In genomic region chr9:123360161-123361085, GRCh38 we compare ENCODE assay signal across 8 cellular contexts. TPM values are rescaled to one million over a fixed set of nuclear protein-coding genes. Genes with fewer than 3 reads are reported as not detected.
DNase-seq lines count a peak whose midpoint lies in the region; ATAC-seq lines count a peak whose summit lies in the region.

No MANE protein-coding gene starts in this region.

- no peak overlapping the region for H3K23ac ChIP-seq in mesendoderm (ENCODE audit: low read length)

- H3K18ac ChIP-seq in mesendoderm (ENCODE audit: low read length) = no peak overlapping the region

- no peak overlapping the region for H3K9ac ChIP-seq in mesendoderm (ENCODE audit: low read length)

- WGBS in mesendoderm (ENCODE audit: extremely low coverage, insufficient coverage, low lambda C conversion rate) = no CpG with 5 or more reads among the region's 22 CpGs

- H3K79me2 ChIP-seq in mesendoderm (ENCODE audit: control insufficient read depth, insufficient read depth, low read length) = no peaks in the 10 kb centered on the region

- no peaks in the 10 kb centered on the region for H3K36me3 ChIP-seq in mesendoderm (ENCODE audit: control insufficient read depth, insufficient read depth, low read length)

- no peak overlapping the region for H3K4me3 ChIP-seq in mesendoderm (ENCODE audit: low read length)

- no peak overlapping the region for H2AK5ac ChIP-seq in mesendoderm (ENCODE audit: low read length)

- no peaks in the 10 kb centered on the region for H3K27me3 ChIP-seq in mesendoderm (ENCODE audit: insufficient read depth, low read length, poor library complexity)

- no peak overlapping the region for H2BK15ac ChIP-seq in mesendoderm (replicated peaks; ENCODE audit: low read depth)

- no peak for ATAC-seq in HG03457 (IDR thresholded peaks at IDR 0.05; ENCODE audit: unreplicated experiment)

- H3K56ac ChIP-seq in mesendoderm (ENCODE audit: low read length) = peak overlapping the region; percentile 78

- H3K4ac ChIP-seq in mesendoderm (ENCODE audit: low read depth, low read length) = no peak overlapping the region

- DNase-seq in Daoy (ENCODE audit: low read depth) = peak; percentile 82
- DNase-seq in KBM-7 = peak; percentile 86
- DNase-seq in activated T-cell treated with anti-CD3 and anti-CD28 coated beads, Interleukin-2, amount 50 U/mL, for 1 hour = peak; percentile 32
- DNase-seq in mesendoderm = peak; percentile 98
- DNase-seq in SKM-1 treated with dmso at 0.1 percent for 144 hours (lab: John Stamatoyannopoulos, UW; ENCODE audit: unreplicated experiment) = no peak
- DNase-seq in GM03348 (ENCODE audit: low spot score) = no peak
- no peak for DNase-seq in NCI-H2081 treated with DMSO at 0.1 percent for 48 hours (lab: John Stamatoyannopoulos, UW)

- in situ Hi-C loops in KBM-7 (cut with MboI; ENCODE audit: low pct_unique_long_range_greater_than_20kb, low sequenced_read_pairs) = no loop called here

- H3K4me2 ChIP-seq in mesendoderm (ENCODE audit: low read length) = no peak overlapping the region

- no peak overlapping the region for H4K5ac ChIP-seq in mesendoderm (ENCODE audit: low read length)

- H2BK5ac ChIP-seq in mesendoderm (ENCODE audit: low read length) = no peak overlapping the region

- H2BK120ac ChIP-seq in mesendoderm (ENCODE audit: low read depth, low read length) = no peak overlapping the region

- no peak overlapping the region for H3K27ac ChIP-seq in mesendoderm (ENCODE audit: low read depth, low read length)

- H3K79me1 ChIP-seq in mesendoderm (ENCODE audit: low read length) = no peaks in the 10 kb centered on the region

- H4K8ac ChIP-seq in mesendoderm (ENCODE audit: low read depth, low read length) = no peak overlapping the region

- peaks cover 2% of the 10 kb centered on the region for H3K4me1 ChIP-seq in mesendoderm (ENCODE audit: control insufficient read depth, low read depth, low read length)

RNA-seq across cellular contexts. Expression of gene CRB2, which starts 4.4 kb away (rescaled TPM):
- total RNA-seq in Daoy (2014; rRNA removed; shearing (Covaris generic)) = 0.11 TPM in 1 of 2 replicates, not detected in the other
- polyA plus RNA-seq in mesendoderm (2013, experiment 1 of 2) = 0.06 TPM
- 0.07 TPM for polyA plus RNA-seq in mesendoderm (2013, experiment 2 of 2)

Comparison
In these comparisons a context has a peak if more than half of its experiments do, and no peak if none do; other contexts are left out.
1. DNase-seq: peak in Daoy (single experiment), KBM-7 (single experiment), activated T-cell treated with anti-CD3 and anti-CD28 coated beads, Interleukin-2, amount 50 U/mL, for 1 hour (single experiment) and mesendoderm (single experiment); none in SKM-1 treated with dmso at 0.1 percent for 144 hours (single experiment), GM03348 (single experiment) and NCI-H2081 treated with DMSO at 0.1 percent for 48 hours (single experiment).